ENCODE assay signal across 8 cellular contexts in genomic region chr11:74592063-74592440, GRCh38. TPM values are rescaled to one million over a fixed set of nuclear protein-coding genes. Genes with fewer than 3 reads are reported as not detected.
DNase-seq lines count a peak whose midpoint lies in the region; ATAC-seq and TF ChIP-seq lines count a peak whose summit lies in the region.

No MANE protein-coding gene starts in this region.

- H3K4me3 ChIP-seq in Caco-2 (ENCODE audit: low read depth, low read length) (peak overlapping the region; percentile 57), KMS-11 (IDR thresholded peaks at IDR 0.05; ENCODE audit: insufficient read depth, low read depth, low read length) (no peak overlapping the region), coronary artery (peak overlapping the region; percentile 81), muscle layer of colon (ENCODE audit: low read depth in 1 of 2, low read length in 2 of 2) (peak overlapping the region; percentile 96 to 97)

- intact Hi-C loops in Caco-2 (cut with micrococcal nuclease; ENCODE audit: unreplicated experiment), result no loop called here

- H3K4me2 ChIP-seq in KMS-11, result peak overlapping the region; percentile 55

- H3K27me3 Mint-ChIP-seq in Caco-2 (ENCODE audit: insufficient read depth, unreplicated experiment), result no peaks in the 10 kb centered on the region

- peaks cover 30% of the 10 kb centered on the region for H3K36me3 Mint-ChIP-seq in Caco-2 (ENCODE audit: insufficient read depth, unreplicated experiment)

- H3K9ac ChIP-seq in KMS-11, result peak overlapping the region; percentile 88; the same call in 1 of the 2 replicates
- no peak overlapping the region for H3K9ac ChIP-seq in muscle layer of colon (ENCODE audit: low read length)

- TF ChIP-seq CTCF in Caco-2 (IDR thresholded peaks at IDR 0.05; ENCODE audit: insufficient read depth in 1 of 2, low read depth in 1 of 2, low read length in 1 of 2, severe bottlenecking in 1 of 2, unreplicated experiment in 1 of 2) (no peak), KMS-11 (conservative IDR thresholded peaks at IDR 0.05; ENCODE audit: low read depth, low read length) (no peak), coronary artery (IDR thresholded peaks at IDR 0.05) (no peak)

- no peaks in the 10 kb centered on the region for H4K20me1 ChIP-seq in KMS-11 (ENCODE audit: insufficient read depth)

- H3K4me1 Mint-ChIP-seq in Caco-2 (ENCODE audit: low read depth, unreplicated experiment), result peaks cover 19% of the 10 kb centered on the region

- H3K79me2 ChIP-seq in KMS-11 (ENCODE audit: insufficient read depth, low read depth), result peaks cover 33% of the 10 kb centered on the region

- H3K27ac ChIP-seq in KMS-11 (no peak overlapping the region; the same call in 1 of the 2 replicates), coronary artery (peak overlapping the region; percentile 75 to 77), muscle layer of colon (ENCODE audit: low read depth, low read length) (peak overlapping the region; percentile 72)

- ATAC-seq in GM19023 (IDR thresholded peaks at IDR 0.05; ENCODE audit: unreplicated experiment), result no peak
- ATAC-seq in HG03139 (IDR thresholded peaks at IDR 0.05; ENCODE audit: unreplicated experiment), result no peak

- peak overlapping the region; percentile 84 for H3K4me3 Mint-ChIP-seq in Caco-2 (ENCODE audit: unreplicated experiment)

- POLR2A ChIA-PET in Caco-2 (lab: Charles Lee), result interaction anchor here (0.7 to 2.4 kb wide), 4 partner anchors 15 to 255 kb away, joined by 3 to 15 read pairs (median 3); partner anchors contain the start of gene LIPT2

- H3K27ac Mint-ChIP-seq in Caco-2 (ENCODE audit: unreplicated experiment), result peak overlapping the region; percentile 92

- no peak for DNase-seq in Caco-2
- DNase-seq in coronary artery (ENCODE audit: low spot score), result no peak
- no peak for DNase-seq in NCI-H1417 (lab: John Stamatoyannopoulos, UW)
- DNase-seq in iPS-NIHi11 (ENCODE audit: low spot score), result no peak

- H3K27me3 ChIP-seq in Caco-2 (replicated peaks; ENCODE audit: control insufficient read depth, insufficient read depth, low read length), result no peaks in the 10 kb centered on the region
- no peaks in the 10 kb centered on the region for H3K27me3 ChIP-seq in KMS-11 (ENCODE audit: insufficient read depth, low read depth)
- H3K27me3 ChIP-seq in muscle layer of colon (ENCODE audit: control insufficient read depth in 1 of 2, insufficient read depth in 2 of 2, low read length in 2 of 2), result no peaks in the 10 kb centered on the region

- no peaks in the 10 kb centered on the region for H3K9me3 Mint-ChIP-seq in Caco-2 (ENCODE audit: unreplicated experiment)

- H3K36me3 ChIP-seq in Caco-2 (ENCODE audit: control insufficient read depth, insufficient read depth, low read length), result no peaks in the 10 kb centered on the region; the same call in 1 of the 2 replicates
- no peaks in the 10 kb centered on the region; the same call in 1 of the 2 replicates for H3K36me3 ChIP-seq in KMS-11 (ENCODE audit: insufficient read depth)
- H3K36me3 ChIP-seq in muscle layer of colon (ENCODE audit: insufficient read depth, low read length), result peaks cover 5% of the 10 kb centered on the region

- H2AFZ ChIP-seq in KMS-11 (ENCODE audit: low read depth), result peak overlapping the region; percentile 64

- no TSS peak for BruUV-seq in Caco-2 (replicated peaks; lab: Mats Ljungman, UMichigan)

- peaks cover 18% of the 10 kb centered on the region for H3K4me1 ChIP-seq in Caco-2
- peaks cover 17% of the 10 kb centered on the region for H3K4me1 ChIP-seq in KMS-11 (ENCODE audit: low read depth, poor library complexity, severe bottlenecking)
- peaks cover 16% of the 10 kb centered on the region for H3K4me1 ChIP-seq in muscle layer of colon (ENCODE audit: insufficient read depth, low read length)

- CTCF ChIA-PET in Caco-2 (lab: Charles Lee), result interaction anchor here (0.6 to 1.8 kb wide), 8 partner anchors 11 to 748 kb away, joined by 3 to 6 read pairs (median 4); no protein-coding TSS in a partner anchor

- H3K9me3 ChIP-seq in Caco-2 (0 out of 2 replicates have a peak, but pooled peaks cover 5% of the 10 kb centered on the region), muscle layer of colon (ENCODE audit: low read length) (no peaks in the 10 kb centered on the region)

RNA-seq across cellular contexts. Expression of gene POLD3, which starts 0.3 kb away (rescaled TPM):
- 45.8 and 49.7 TPM in 2 replicates for total RNA-seq in Caco-2 (2022)
